17 cellular contexts compared by ENCODE assay signal in the genomic region with DNA sequence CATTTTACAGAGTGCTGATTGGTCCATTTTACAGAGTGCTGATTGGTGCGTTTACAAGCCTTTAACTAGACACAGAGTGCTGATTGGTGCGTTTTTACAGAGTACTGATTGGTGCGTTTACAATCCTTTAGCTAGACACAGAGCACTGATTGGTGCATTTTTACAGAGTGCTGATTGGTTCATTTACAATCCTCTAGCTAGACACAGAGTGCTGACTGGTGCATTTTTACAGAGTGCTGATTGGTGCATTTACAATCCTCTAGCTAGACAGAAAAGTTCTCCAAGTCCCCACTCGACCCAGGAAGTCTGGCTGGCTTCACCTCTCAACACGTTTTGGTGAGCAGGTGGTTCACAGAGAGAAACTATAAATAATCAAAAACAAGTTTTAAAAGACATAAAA. TPM values are rescaled to one million over a fixed set of nuclear protein-coding genes. Genes with fewer than 3 reads are reported as not detected.
"Had no signal": no experiment of that assay in that cellular context is flagged by ENCODE, and none has a peak within 500 bp of the region (broad histone marks: within the 10 kb centered on the region; RNA-seq: fewer than 3 reads in every experiment).

No MANE protein-coding gene starts in this region.

RNA-seq across cellular contexts. Expression of a gene that starts 24.4 kb away (rescaled TPM):
- total RNA-seq: activated naive CD4-positive, alpha-beta T cell treated with anti-CD3 and anti-CD28 coated beads for 36 hours; activated naive CD4-positive, alpha-beta T cell treated with anti-CD3 and anti-CD28 coated beads, Interleukin-2, amount 50 U/mL, for 72 hours; activated naive CD8-positive, alpha-beta T cell treated with anti-CD3 and anti-CD28 coated beads for 36 hours; activated naive CD8-positive, alpha-beta T cell treated with anti-CD3 and anti-CD28 coated beads, Interleukin-2, amount 10 ng/mL, durations not matched to agents 7 days and 5 days; activated T-cell treated with anti-CD3 and anti-CD28 coated beads, Interleukin-2, amount 50 U/mL, for 72 hours; activated T-helper 1 cell treated with anti-CD3 and anti-CD28 coated beads, Interleukin-12 subunit alpha, Interleukin-12 subunit beta, Interleukin-2, Interleukin-4 antibody, amounts not matched to agents 30 ng/mL and 10 ng/mL and 1 ng/mL, durations not matched to agents 14 hours and 24 hours and 36 hours; activated T-helper 17 cell treated with anti-CD3 and anti-CD28 coated beads, Interleukin-2, amount 50 U/mL, for 72 hours; activated T-helper 2 cell treated with anti-CD3 and anti-CD28 coated beads, Interferon-gamma antibody, Interleukin-2, Interleukin-4, amounts not matched to agents 10 μg/mL and 5 μg/mL and 100 μg/mL, durations not matched to agents 14 hours and 24 hours and 36 hours; aorta; ascending aorta; astrocyte; body of pancreas; cardiac muscle cell; cardiac septum; cerebellum; chondrocyte had no signal
- polyA plus RNA-seq: adipose tissue, aorta had no signal
